In the genomic region with DNA sequence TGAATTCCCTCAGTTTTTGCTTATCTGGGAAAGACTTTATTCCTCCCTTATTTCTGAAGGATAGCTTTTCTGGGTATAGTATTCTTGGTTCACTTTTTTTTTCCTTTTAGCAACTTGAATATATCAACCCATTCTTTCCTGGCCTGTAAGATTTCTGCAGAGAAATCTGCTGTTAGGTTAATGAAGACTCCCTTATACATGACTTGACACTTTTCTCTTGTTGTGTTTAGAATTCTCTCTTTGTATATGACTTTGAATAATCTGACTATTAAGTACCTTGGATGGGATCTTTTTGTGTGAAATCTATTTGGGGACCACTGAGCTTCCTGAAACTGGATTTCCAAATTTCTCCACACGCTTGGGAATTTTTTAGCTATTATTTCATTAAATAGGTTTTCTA, we compare ENCODE assay signal across 9 cellular contexts.
"Had no signal": no experiment of that assay in that cellular context is flagged by ENCODE, and none has a peak within 500 bp of the region (broad histone marks: within the 10 kb centered on the region; RNA-seq: fewer than 3 reads in every experiment).

No MANE protein-coding gene starts in this region.

- H3K36me3 ChIP-seq: HAP-1 had no signal

- H3K27ac ChIP-seq: GM23248, KMS-11 had no signal

- H3K4me2 ChIP-seq: KMS-11 had no signal

- H2AFZ ChIP-seq: GM23248 had no signal

- DNase-seq: GM23248, GOT3, H7, Kasumi-1, KBM-7 had no signal

- FAIRE-seq: HTR-8/SVneo had no signal

- ATAC-seq: HCT116 had no signal

- H3K4me1 ChIP-seq: HAP-1 had no signal

- H3K9ac ChIP-seq: GM23248, KMS-11 had no signal

- H3K4me3 ChIP-seq: GM23248, HAP-1 had no signal
